ENCODE assay signal across 9 cellular contexts in genomic region chr2:217837001-217837491, GRCh38.
DNase-seq lines count a peak whose midpoint lies in the region; FAIRE-seq and TF ChIP-seq lines count a peak whose summit lies in the region.
"Had no signal": no experiment of that assay in that cellular context is flagged by ENCODE, and none has a peak within 500 bp of the region (broad histone marks: within the 10 kb centered on the region; RNA-seq: fewer than 3 reads in every experiment).

No MANE protein-coding gene starts in this region.

- H3K27me3 ChIP-seq in bronchial epithelial cell (ENCODE audit: control insufficient read depth, insufficient read depth, low read length) (no peaks in the 10 kb centered on the region), layer of hippocampus (ENCODE audit: control insufficient read depth, insufficient read depth, low read length) (no peaks in the 10 kb centered on the region)

- peak overlapping the region; percentile 67 for H3K27ac ChIP-seq in layer of hippocampus (ENCODE audit: low read depth, low read length)
- peak overlapping the region; percentile 82 for H3K27ac ChIP-seq in substantia nigra (ENCODE audit: low read depth, low read length, poor library complexity, severe bottlenecking)

- no peak overlapping the region for H3K4me3 ChIP-seq in bronchial epithelial cell (ENCODE audit: low read depth, low read length)

- FAIRE-seq in bronchial epithelial cell (lab: Jason Lieb, UNC), result no peak

- H3K36me3 ChIP-seq in bronchial epithelial cell (ENCODE audit: control insufficient read depth, insufficient read depth, low read length), result peaks cover 6% of the 10 kb centered on the region

- DNase-seq in LHCN-M2 (ENCODE audit: low read depth), result peak; percentile 44
- DNase-seq in bronchial epithelial cell (ENCODE audit: low read depth), result no peak
- DNase-seq in substantia nigra (lab: John Stamatoyannopoulos, UW), result peak in 34 of 49 donors; percentile 21 to 80 (median 57)
- no peak for DNase-seq in NCI-H1930 (lab: John Stamatoyannopoulos, UW)
- DNase-seq in kidney tubule cell (ENCODE audit: low spot score), result no peak
- DNase-seq in SK-N-DZ (ENCODE audit: low spot score), result no peak
- DNase-seq in NCI-H1092 treated with DMSO at 0.1 percent for 48 hours (lab: John Stamatoyannopoulos, UW), result no peak
- DNase-seq: activated T-cell treated with anti-CD3 and anti-CD28 coated beads, Interleukin-2, amount 50 U/mL, for 24 hours had no signal

- TF ChIP-seq CTCF in bronchial epithelial cell (IDR thresholded peaks at IDR 0.05; ENCODE audit: insufficient read depth, low read length, severe bottlenecking), result peak; percentile 27

Comparison
In these comparisons a context has a peak if more than half of its experiments do, and no peak if none do; other contexts are left out.
1. DNase-seq: peak in LHCN-M2 (single experiment) and substantia nigra (34 of 49); none in bronchial epithelial cell (single experiment), NCI-H1930 (0 of 2), kidney tubule cell (single experiment), SK-N-DZ (single experiment) and NCI-H1092 treated with DMSO at 0.1 percent for 48 hours (single experiment).